Comparison of ENCODE assay signal across 8 cellular contexts in genomic region chr2:9769171-9770005, GRCh38.
DNase-seq lines count a peak whose midpoint lies in the region; ATAC-seq and TF ChIP-seq lines count a peak whose summit lies in the region.

No MANE protein-coding gene starts in this region.

- no peaks in the 10 kb centered on the region for H3K27me3 ChIP-seq in mesenchymal stem cell (ENCODE audit: control insufficient read depth in 1 of 2, insufficient read depth in 1 of 2, low read length in 2 of 2)

- no peaks in the 10 kb centered on the region for H3K9me3 Mint-ChIP-seq in activated CD4-positive, alpha-beta T cell treated with anti-CD3 and anti-CD28 coated beads, Interleukin-2, amount 10 ng/mL, durations not matched to agents 7 days and 5 days

- no peak overlapping the region for H3K4ac ChIP-seq in mesenchymal stem cell (ENCODE audit: low read depth in 1 of 2, low read length in 2 of 2)

- peak; percentile 41 for DNase-seq in ELF-1 (ENCODE audit: low read depth, low spot score)
- no peak for DNase-seq in activated CD4-positive, alpha-beta T cell treated with anti-CD3 and anti-CD28 coated beads, Interleukin-2, amount 10 ng/mL, durations not matched to agents 7 days and 5 days
- DNase-seq in mesenchymal stem cell = no peak
- DNase-seq in effector CD4-positive, alpha-beta T cell = no peak
- no peak for DNase-seq in omental fat pad (ENCODE audit: low spot score)

- H4K8ac ChIP-seq in mesenchymal stem cell (ENCODE audit: low read length) = no peak overlapping the region

- no peak for TF ChIP-seq CTCF in omental fat pad (IDR thresholded peaks at IDR 0.05)

- no peak overlapping the region for H4K91ac ChIP-seq in mesenchymal stem cell (ENCODE audit: low read length)

- no peak overlapping the region for H2BK15ac ChIP-seq in mesenchymal stem cell (ENCODE audit: low read depth, poor library complexity, severe bottlenecking)

- no peak overlapping the region for H3K23ac ChIP-seq in mesenchymal stem cell (ENCODE audit: low read length in 2 of 2)

- CTCF ChIA-PET in activated CD4-positive, alpha-beta T cell treated with anti-CD3 and anti-CD28 coated beads, Interleukin-2, amount 10 ng/mL, durations not matched to agents 7 days and 5 days (lab: Charles Lee) = interaction anchor here (0.6 to 5.6 kb wide), 15 partner anchors 8 to 1046 kb away, joined by 3 to 63 read pairs (median 5); no protein-coding TSS in a partner anchor

- H3K4me2 ChIP-seq in mesenchymal stem cell (ENCODE audit: low read length, poor library complexity, severe bottlenecking) = peak overlapping the region; percentile 11

- H3K4me1 Mint-ChIP-seq in activated CD4-positive, alpha-beta T cell treated with anti-CD3 and anti-CD28 coated beads, Interleukin-2, amount 10 ng/mL, durations not matched to agents 7 days and 5 days = peaks cover 25% of the 10 kb centered on the region

- 75% methylated on average over 15 of the region's 19 CpGs for WGBS in mesenchymal stem cell

- no peak overlapping the region for H3K4me3 ChIP-seq in mesenchymal stem cell (ENCODE audit: insufficient read depth in 1 of 2, low read depth in 1 of 2, low read length in 2 of 2)

- peak overlapping the region; percentile 20 for H3K27ac Mint-ChIP-seq in activated CD4-positive, alpha-beta T cell treated with anti-CD3 and anti-CD28 coated beads, Interleukin-2, amount 10 ng/mL, durations not matched to agents 7 days and 5 days

- no peak overlapping the region for H2BK5ac ChIP-seq in mesenchymal stem cell (ENCODE audit: low read depth, low read length, poor library complexity, severe bottlenecking)

- H3K14ac ChIP-seq in mesenchymal stem cell (ENCODE audit: low read length in 2 of 2) = no peak overlapping the region

- ATAC-seq in HG03432 (IDR thresholded peaks at IDR 0.05; ENCODE audit: unreplicated experiment) (peak; percentile 38), GM21825 (IDR thresholded peaks at IDR 0.05; ENCODE audit: unreplicated experiment) (no peak), HG03196 (IDR thresholded peaks at IDR 0.05; ENCODE audit: unreplicated experiment) (no peak), omental fat pad (ENCODE audit: low FRiP score) (no peak)

- peak overlapping the region in 1 of 2 experiments; percentile 17 for H2BK12ac ChIP-seq in mesenchymal stem cell (ENCODE audit: low read length in 2 of 2)

- no peak overlapping the region for H2AFZ ChIP-seq in mesenchymal stem cell (ENCODE audit: low read depth, low read length)

- no peaks in the 10 kb centered on the region for H3K36me3 ChIP-seq in mesenchymal stem cell (ENCODE audit: control insufficient read depth in 1 of 2, insufficient read depth in 2 of 2, low read depth in 1 of 2, low read length in 2 of 2)

- H3K4me3 Mint-ChIP-seq in activated CD4-positive, alpha-beta T cell treated with anti-CD3 and anti-CD28 coated beads, Interleukin-2, amount 10 ng/mL, durations not matched to agents 7 days and 5 days = no peak overlapping the region

- no peak overlapping the region for H3K27ac ChIP-seq in mesenchymal stem cell (ENCODE audit: low read length, poor library complexity, severe bottlenecking)

- peaks cover 4% of the 10 kb centered on the region for H3K27me3 Mint-ChIP-seq in activated CD4-positive, alpha-beta T cell treated with anti-CD3 and anti-CD28 coated beads, Interleukin-2, amount 10 ng/mL, durations not matched to agents 7 days and 5 days

- peak overlapping the region; percentile 3 for H2AK5ac ChIP-seq in mesenchymal stem cell (ENCODE audit: low read length, severe bottlenecking)

- H3K79me1 ChIP-seq in mesenchymal stem cell (replicated peaks; ENCODE audit: low read length, poor library complexity, severe bottlenecking) = no peaks in the 10 kb centered on the region

- POLR2A ChIA-PET in activated CD4-positive, alpha-beta T cell treated with anti-CD3 and anti-CD28 coated beads, Interleukin-2, amount 10 ng/mL, durations not matched to agents 7 days and 5 days (lab: Charles Lee) = no interaction called here

- H3K18ac ChIP-seq in mesenchymal stem cell (ENCODE audit: low read depth in 1 of 2, low read length in 2 of 2) = no peak overlapping the region

- H3K4me1 ChIP-seq in mesenchymal stem cell (ENCODE audit: control insufficient read depth, insufficient read depth, low read depth, low read length) = peaks cover 38% of the 10 kb centered on the region

- H3K9ac ChIP-seq in mesenchymal stem cell (ENCODE audit: low read length) = no peak overlapping the region

- H2BK120ac ChIP-seq in mesenchymal stem cell (ENCODE audit: low read depth, low read length) = no peak overlapping the region

- H3K36me3 Mint-ChIP-seq in activated CD4-positive, alpha-beta T cell treated with anti-CD3 and anti-CD28 coated beads, Interleukin-2, amount 10 ng/mL, durations not matched to agents 7 days and 5 days (ENCODE audit: low read depth) = no peaks in the 10 kb centered on the region

- H3K9me3 ChIP-seq in mesenchymal stem cell (ENCODE audit: control insufficient read depth, low read length) = no peaks in the 10 kb centered on the region
